In the genomic region with DNA sequence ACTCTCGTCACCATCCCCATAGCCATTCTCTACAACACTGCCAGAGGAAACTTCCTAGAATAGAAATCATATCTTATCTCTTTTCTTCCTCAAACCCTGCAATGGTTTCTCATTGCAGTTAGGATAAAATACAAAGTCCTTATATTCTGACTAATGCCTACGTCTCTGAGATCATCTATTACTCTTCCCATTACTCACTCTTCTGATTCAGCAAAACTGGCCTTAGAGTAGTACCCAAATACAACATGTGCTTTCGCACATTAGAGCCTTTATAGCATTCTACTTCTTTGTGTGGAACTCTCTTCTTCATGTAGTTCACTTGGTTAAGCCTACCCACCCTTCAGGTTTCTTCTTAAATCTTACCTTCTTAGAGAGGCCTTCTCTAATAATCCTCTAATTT, we compare ENCODE assay signal across 27 cellular contexts. TPM values are rescaled to one million over a fixed set of nuclear protein-coding genes. Genes with fewer than 3 reads are reported as not detected.
"Had no signal": no experiment of that assay in that cellular context is flagged by ENCODE, and none has a peak within 500 bp of the region (broad histone marks: within the 10 kb centered on the region; RNA-seq: fewer than 3 reads in every experiment).

No MANE protein-coding gene starts in this region.

- H3K27ac ChIP-seq: left lung, sigmoid colon, thoracic aorta, upper lobe of left lung, VCaP had no signal

- H3K27me3 ChIP-seq: sigmoid colon, upper lobe of left lung had no signal

- H3K4me3 Mint-ChIP-seq: activated CD4-positive, alpha-beta T cell treated with anti-CD3 and anti-CD28 coated beads, Interleukin-2, amount 10 ng/mL, durations not matched to agents 24 days and 14 days; activated CD8-positive, alpha-beta memory T cell treated with anti-CD3 and anti-CD28 coated beads, Interleukin-2, amount 10 ng/mL, durations not matched to agents 7 days and 5 days; activated CD8-positive, alpha-beta T cell treated with anti-CD3 and anti-CD28 coated beads for 36 hours; activated naive CD4-positive, alpha-beta T cell treated with anti-CD3 and anti-CD28 coated beads, Interleukin-2, amount 50 U/mL, for 24 hours; central memory CD8-positive, alpha-beta T cell; naive thymus-derived CD8-positive, alpha-beta T cell; stimulated activated naive B cell treated with anti-CD40 and anti-IgM and Interleukin-4, amounts not matched to agents 10 μg/mL and 1 μg/mL and 100 μg/mL, for 72 hours had no signal

- H3K4me3 ChIP-seq: left lung, lung, sigmoid colon, thoracic aorta, upper lobe of left lung had no signal

- FAIRE-seq: colon had no signal

- ATAC-seq: activated CD4-positive, CD25-positive, alpha-beta regulatory T cell treated with anti-CD3 and anti-CD28 coated beads, Interleukin-2, amount 50 U/mL, for 24 hours; activated CD8-positive, alpha-beta memory T cell treated with anti-CD3 and anti-CD28 coated beads, Interleukin-2, amount 10 ng/mL, durations not matched to agents 7 days and 5 days; activated CD8-positive, alpha-beta T cell treated with anti-CD3 and anti-CD28 coated beads for 36 hours; esophagus mucosa; left lung; naive thymus-derived CD8-positive, alpha-beta T cell; stimulated activated naive B cell treated with anti-CD40 and anti-IgM and Interleukin-4, amounts not matched to agents 10 μg/mL and 1 μg/mL and 100 μg/mL, for 72 hours had no signal

- H3K4me1 ChIP-seq: left lung, sigmoid colon, upper lobe of left lung had no signal

- DNase-seq: activated CD4-positive, alpha-beta T cell treated with anti-CD3 and anti-CD28 coated beads, Interleukin-2, amount 10 ng/mL, durations not matched to agents 24 days and 14 days; activated CD8-positive, alpha-beta memory T cell treated with anti-CD3 and anti-CD28 coated beads, Interleukin-2, amount 10 ng/mL, durations not matched to agents 7 days and 5 days; activated CD8-positive, alpha-beta T cell treated with anti-CD3 and anti-CD28 coated beads for 36 hours; activated gamma-delta T cell treated with Interleukin-2 at 50 U/mL for 16 hours; activated T-cell treated with anti-CD3 and anti-CD28 coated beads for 4 hours; aorta; effector memory CD4-positive, alpha-beta T cell; foreskin fibroblast; left lung; naive thymus-derived CD8-positive, alpha-beta T cell; retina; sigmoid colon; stimulated activated CD4-positive, alpha-beta T cell treated with anti-CD3 and anti-CD28 coated beads, Interleukin-2, amount 100 ng/mL, for 48 hours; stimulated activated CD8-positive, alpha-beta memory T cell treated with anti-CD3 and anti-CD28 coated beads, Interleukin-4, amount 100 ng/mL, for 48 hours; stimulated activated naive B cell treated with anti-CD40 and anti-IgM and Interleukin-4, amounts not matched to agents 10 μg/mL and 1 μg/mL and 100 μg/mL, for 72 hours; upper lobe of left lung had no signal

- H3K27ac Mint-ChIP-seq: activated CD4-positive, alpha-beta T cell treated with anti-CD3 and anti-CD28 coated beads, Interleukin-2, amount 10 ng/mL, durations not matched to agents 24 days and 14 days; activated CD8-positive, alpha-beta memory T cell treated with anti-CD3 and anti-CD28 coated beads, Interleukin-2, amount 10 ng/mL, durations not matched to agents 7 days and 5 days; activated CD8-positive, alpha-beta T cell treated with anti-CD3 and anti-CD28 coated beads for 36 hours; activated naive CD4-positive, alpha-beta T cell treated with anti-CD3 and anti-CD28 coated beads, Interleukin-2, amount 50 U/mL, for 24 hours; naive thymus-derived CD8-positive, alpha-beta T cell; progenitor cell of endocrine pancreas; stimulated activated naive B cell treated with anti-CD40 and anti-IgM and Interleukin-4, amounts not matched to agents 10 μg/mL and 1 μg/mL and 100 μg/mL, for 72 hours had no signal

- H3K9me3 ChIP-seq: left lung, sigmoid colon, thoracic aorta had no signal

- H3K9me3 Mint-ChIP-seq: central memory CD8-positive, alpha-beta T cell had no signal

- H3K36me3 ChIP-seq: left lung, sigmoid colon, thoracic aorta, upper lobe of left lung had no signal

- H3K27me3 Mint-ChIP-seq: activated CD4-positive, alpha-beta T cell treated with anti-CD3 and anti-CD28 coated beads, Interleukin-2, amount 10 ng/mL, durations not matched to agents 24 days and 14 days; activated CD8-positive, alpha-beta memory T cell treated with anti-CD3 and anti-CD28 coated beads, Interleukin-2, amount 10 ng/mL, durations not matched to agents 7 days and 5 days; activated CD8-positive, alpha-beta T cell treated with anti-CD3 and anti-CD28 coated beads for 36 hours; activated naive CD4-positive, alpha-beta T cell treated with anti-CD3 and anti-CD28 coated beads, Interleukin-2, amount 50 U/mL, for 24 hours; central memory CD8-positive, alpha-beta T cell; naive thymus-derived CD8-positive, alpha-beta T cell; progenitor cell of endocrine pancreas had no signal

- H3K36me3 Mint-ChIP-seq: activated CD8-positive, alpha-beta memory T cell treated with anti-CD3 and anti-CD28 coated beads, Interleukin-2, amount 10 ng/mL, durations not matched to agents 7 days and 5 days had no signal

- H3K4me1 Mint-ChIP-seq: activated CD8-positive, alpha-beta memory T cell treated with anti-CD3 and anti-CD28 coated beads, Interleukin-2, amount 10 ng/mL, durations not matched to agents 7 days and 5 days; activated naive CD4-positive, alpha-beta T cell treated with anti-CD3 and anti-CD28 coated beads, Interleukin-2, amount 50 U/mL, for 24 hours; central memory CD8-positive, alpha-beta T cell; naive thymus-derived CD8-positive, alpha-beta T cell; stimulated activated naive B cell treated with anti-CD40 and anti-IgM and Interleukin-4, amounts not matched to agents 10 μg/mL and 1 μg/mL and 100 μg/mL, for 72 hours had no signal

RNA-seq across cellular contexts. Expression of a gene that starts 28.0 kb away (rescaled TPM):
- total RNA-seq: glomerular endothelial cell, kidney epithelial cell had no signal
